Comparison of ENCODE assay signal across 27 cellular contexts in genomic region chr7:125254521-125254920, GRCh38.
"Had no signal": no experiment of that assay in that cellular context is flagged by ENCODE, and none has a peak within 500 bp of the region (broad histone marks: within the 10 kb centered on the region; RNA-seq: fewer than 3 reads in every experiment).

No MANE protein-coding gene starts in this region.

- ATAC-seq: gastroesophageal sphincter; heart left ventricle; left ventricle myocardium superior; natural killer cell; psoas muscle; right cardiac atrium; stimulated activated naive CD8-positive, alpha-beta T cell treated with anti-CD3 and anti-CD28 coated beads, Interleukin-15, amount 100 ng/mL, for 72 hours; upper lobe of right lung had no signal

- H3K27me3 ChIP-seq: dorsolateral prefrontal cortex, gastroesophageal sphincter, heart left ventricle, hepatocyte, ovary, suprapubic skin, transverse colon, upper lobe of right lung, uterus had no signal

- FAIRE-seq: colon, endothelial cell of umbilical vein, islet of Langerhans had no signal

- H3K4me3 ChIP-seq: dorsolateral prefrontal cortex, gastroesophageal sphincter, heart left ventricle, hepatocyte, lower lobe of right lung, ovary, psoas muscle, suprapubic skin, transverse colon, upper lobe of right lung, uterus had no signal

- H3K9me3 ChIP-seq: gastroesophageal sphincter, heart left ventricle, lower lobe of right lung, ovary, psoas muscle, suprapubic skin, transverse colon, upper lobe of right lung, uterus had no signal

- H3K27ac ChIP-seq: dorsolateral prefrontal cortex, gastroesophageal sphincter, heart left ventricle, hepatocyte, lower lobe of right lung, ovary, psoas muscle, suprapubic skin, transverse colon, upper lobe of right lung, uterus had no signal

- DNase-seq: dorsolateral prefrontal cortex; effector CD4-positive, alpha-beta T cell; heart left ventricle; left ventricle myocardium superior; lower lobe of right lung; natural killer cell; occipital lobe; ovary; posterior cingulate gyrus; psoas muscle; right cardiac atrium; small intestine; stimulated activated CD4-positive, alpha-beta T cell treated with anti-CD3 and anti-CD28 coated beads, Interleukin-12 subunit alpha, Interleukin-12 subunit beta, amount 100 ng/mL, for 4 hours; stimulated activated CD4-positive, alpha-beta T cell treated with anti-CD3 and anti-CD28 coated beads, Interleukin-1b, Interleukin-23, amount 100 ng/mL, for 48 hours; stimulated activated CD4-positive, alpha-beta T cell treated with anti-CD3 and anti-CD28 coated beads, Interleukin-4, amount 100 ng/mL, for 1 hour; stimulated activated CD8-positive, alpha-beta memory T cell treated with anti-CD3 and anti-CD28 coated beads, Interleukin-4, amount 100 ng/mL, for 48 hours; stimulated activated naive CD4-positive, alpha-beta T cell; stimulated activated naive CD8-positive, alpha-beta T cell treated with anti-CD3 and anti-CD28 coated beads, Interleukin-15, amount 100 ng/mL, for 72 hours; transverse colon; upper lobe of right lung; uterus had no signal

- H3K36me3 ChIP-seq: gastroesophageal sphincter, heart left ventricle, lower lobe of right lung, ovary, suprapubic skin, transverse colon, upper lobe of right lung, uterus had no signal

- H3K4me1 ChIP-seq: gastroesophageal sphincter, heart left ventricle, lower lobe of right lung, psoas muscle, suprapubic skin, transverse colon, upper lobe of right lung, uterus had no signal
